11 cellular contexts compared by ENCODE assay signal in genomic region chr9:133173056-133173455, GRCh38. TPM values are rescaled to one million over a fixed set of nuclear protein-coding genes. Genes with fewer than 3 reads are reported as not detected.
"Had no signal": no experiment of that assay in that cellular context is flagged by ENCODE, and none has a peak within 500 bp of the region (broad histone marks: within the 10 kb centered on the region; RNA-seq: fewer than 3 reads in every experiment).

No MANE protein-coding gene starts in this region.

- H3K4me1 ChIP-seq: HAP-1 had no signal

- H3K9me3 Mint-ChIP-seq: HFFc6, IgD-negative memory B cell had no signal

- H2AFZ ChIP-seq: GM23248 had no signal

- H3K36me3 ChIP-seq: HAP-1 had no signal

- H3K27ac ChIP-seq: GM23248, HL-60 had no signal

- H3K9me3 ChIP-seq: HAP-1 had no signal

- ATAC-seq: HCT116, HepG2 had no signal

- DNase-seq: GM23248, GOT3, H7, HFFc6 had no signal

- H3K4me3 ChIP-seq: GM23248, HAP-1 had no signal

- H3K36me3 Mint-ChIP-seq: IgD-negative memory B cell had no signal

- H3K4me3 Mint-ChIP-seq: HFFc6, IgD-negative memory B cell had no signal

- H3K27ac Mint-ChIP-seq: HFFc6, IgD-negative memory B cell had no signal

- H3K9ac ChIP-seq: GM23248 had no signal

- FAIRE-seq: HepG2 had no signal

RNA-seq across cellular contexts. Expression of gene GBGT1, which starts 9.3 kb away (rescaled TPM):
- total RNA-seq: H4, HepG2 had no signal
- polyA plus RNA-seq: HepG2 had no signal

RNA-seq across cellular contexts. Expression of gene OBP2B, which starts 36.0 kb away (rescaled TPM):
- total RNA-seq: GM23248, H4, H7, HepG2, HFFc6, HT1080 had no signal
- polyA plus RNA-seq: GM23248, HepG2, IgD-negative memory B cell had no signal
